ENCODE assay signal across 1 cellular context in genomic region chr10:86401588-86402282, GRCh38.
TF ChIP-seq lines count a peak whose summit lies in the region.

No MANE protein-coding gene starts in this region.

TF ChIP-seq in HCT116, 20 proteins besides CTCF, POLR2A, EP300 and RAD21 (continued from another document):
- TF ChIP-seq EZH2 (IDR thresholded peaks at IDR 0.05) (no peak), ZFX (IDR thresholded peaks at IDR 0.05) (no peak)
